In the genomic region with DNA sequence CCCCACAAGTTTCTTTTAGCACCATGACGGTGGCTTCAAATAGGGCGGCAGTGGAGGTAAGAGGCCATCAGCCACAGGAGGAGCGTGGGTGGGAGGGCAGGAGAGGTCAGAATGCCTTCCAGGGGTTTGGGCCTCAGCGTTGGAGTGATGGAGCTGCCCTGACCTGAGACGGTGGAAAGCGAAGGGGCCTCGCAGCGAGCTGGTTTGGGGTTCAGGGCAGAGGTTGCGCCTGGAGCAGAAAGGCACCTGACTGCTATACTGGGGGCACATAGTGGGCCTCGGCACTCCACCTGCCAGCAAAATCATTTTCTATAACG, we compare ENCODE assay signal across 8 cellular contexts. TPM values are rescaled to one million over a fixed set of nuclear protein-coding genes. Genes with fewer than 3 reads are reported as not detected.
DNase-seq lines count a peak whose midpoint lies in the region; ATAC-seq and TF ChIP-seq lines count a peak whose summit lies in the region.

No MANE protein-coding gene starts in this region.

- no peak overlapping the region for H3K18ac ChIP-seq in mesendoderm (ENCODE audit: low read length)

- peak overlapping the region; percentile 76 for H3K4me3 ChIP-seq in cardiac muscle cell
- peak overlapping the region; percentile 86 for H3K4me3 ChIP-seq in brain microvascular endothelial cell (ENCODE audit: low read depth, low read length)
- H3K4me3 ChIP-seq in mesendoderm (ENCODE audit: low read length): no peak overlapping the region
- peak overlapping the region; percentile 94 for H3K4me3 ChIP-seq in upper lobe of right lung

- peak overlapping the region; percentile 94 for H4K5ac ChIP-seq in mesendoderm (ENCODE audit: low read length)

- H3K36me3 ChIP-seq in cardiac muscle cell (no peaks in the 10 kb centered on the region), brain microvascular endothelial cell (replicated peaks) (peaks cover 2% of the 10 kb centered on the region), mesendoderm (ENCODE audit: control insufficient read depth, insufficient read depth, low read length) (no peaks in the 10 kb centered on the region), upper lobe of right lung (no peaks in the 10 kb centered on the region)

- peak overlapping the region; percentile 38 for H3K4me2 ChIP-seq in mesendoderm (ENCODE audit: low read length)

- no peak overlapping the region for H2BK15ac ChIP-seq in mesendoderm (replicated peaks; ENCODE audit: low read depth)

- H2AK5ac ChIP-seq in mesendoderm (ENCODE audit: low read length): peak overlapping the region; percentile 93

- H3K27me3 ChIP-seq in cardiac muscle cell (no peaks in the 10 kb centered on the region), brain microvascular endothelial cell (replicated peaks) (no peaks in the 10 kb centered on the region), mesendoderm (ENCODE audit: insufficient read depth, low read length, poor library complexity) (no peaks in the 10 kb centered on the region), upper lobe of right lung (no peaks in the 10 kb centered on the region)

- no peak overlapping the region for H3K4ac ChIP-seq in mesendoderm (ENCODE audit: low read depth, low read length)

- H3K27ac ChIP-seq in cardiac muscle cell (peak overlapping the region; percentile 71), brain microvascular endothelial cell (peak overlapping the region; percentile 87), mesendoderm (ENCODE audit: low read depth, low read length) (no peak overlapping the region), upper lobe of right lung (peak overlapping the region; percentile 91)

- peak overlapping the region; percentile 47 for H3K9ac ChIP-seq in mesendoderm (ENCODE audit: low read length)

- no peak for DNase-seq in cardiac muscle cell (ENCODE audit: low read depth in 1 of 2, low spot score in 1 of 2)
- DNase-seq in left cardiac atrium: no peak
- no peak for DNase-seq in brain microvascular endothelial cell
- no peak for DNase-seq in mesendoderm
- DNase-seq in upper lobe of right lung: no peak
- no peak for DNase-seq in NCI-H187 treated with DMSO at 0.1 percent for 48 hours (lab: John Stamatoyannopoulos, UW)
- DNase-seq in AG08395 (ENCODE audit: low spot score): no peak
- DNase-seq in AG08396 (ENCODE audit: low spot score): no peak

- in situ Hi-C loops in brain microvascular endothelial cell (cut with HindIII; ENCODE audit: low pct_ligation_motif_present, low sequenced_read_pairs): no loop called here

- TF ChIP-seq CTCF in cardiac muscle cell (IDR thresholded peaks at IDR 0.05; ENCODE audit: low read depth, low read length): no peak
- TF ChIP-seq CTCF in brain microvascular endothelial cell (IDR thresholded peaks at IDR 0.05; ENCODE audit: low read depth, low read length, missing control alignments): no peak
- no peak for TF ChIP-seq CTCF in upper lobe of right lung (IDR thresholded peaks at IDR 0.05)

- H3K9me3 ChIP-seq in cardiac muscle cell (ENCODE audit: low read depth): no peaks in the 10 kb centered on the region
- no peaks in the 10 kb centered on the region for H3K9me3 ChIP-seq in upper lobe of right lung

- no CpG with 5 or more reads among the region's 11 CpGs for WGBS in mesendoderm (ENCODE audit: extremely low coverage, insufficient coverage, low lambda C conversion rate)

- H3K23ac ChIP-seq in mesendoderm (ENCODE audit: low read length): no peak overlapping the region

- H3K4me1 ChIP-seq in cardiac muscle cell (ENCODE audit: low read depth): peaks cover 13% of the 10 kb centered on the region
- peaks cover 10% of the 10 kb centered on the region for H3K4me1 ChIP-seq in mesendoderm (ENCODE audit: control insufficient read depth, low read depth, low read length)
- H3K4me1 ChIP-seq in upper lobe of right lung: peaks cover 22% of the 10 kb centered on the region

- H4K8ac ChIP-seq in mesendoderm (ENCODE audit: low read depth, low read length): peak overlapping the region; percentile 66

- intact Hi-C loops in left cardiac atrium (cut with DNase I): loop anchor here in 1 of 2 donors (10.0 kb wide), 1 partner anchor 90 kb away; a partner anchor contains a TSS
- intact Hi-C loops in upper lobe of right lung (cut with DNase I): no loop called here

- peaks cover 36% of the 10 kb centered on the region for H3K79me2 ChIP-seq in mesendoderm (ENCODE audit: control insufficient read depth, insufficient read depth, low read length)

- no peak overlapping the region for H2BK120ac ChIP-seq in mesendoderm (ENCODE audit: low read depth, low read length)

- peak overlapping the region; percentile 80 for H3K56ac ChIP-seq in mesendoderm (ENCODE audit: low read length)

- H2BK5ac ChIP-seq in mesendoderm (ENCODE audit: low read length): no peak overlapping the region

- H3K79me1 ChIP-seq in mesendoderm (ENCODE audit: low read length): peaks cover 16% of the 10 kb centered on the region

- no peak for ATAC-seq in left cardiac atrium
- no peak for ATAC-seq in upper lobe of right lung

RNA-seq across cellular contexts. Expression of a gene that starts 0.4 kb away (rescaled TPM):
- total RNA-seq in cardiac muscle cell (32.8 and 36.8 TPM in 2 replicates), left cardiac atrium (10 to 100 TPM; 23.7 to 27.0 TPM), upper lobe of right lung (32.2 TPM)
- polyA plus RNA-seq in cardiac muscle cell: 40.7 and 48.9 TPM in 2 replicates
- polyA plus RNA-seq in mesendoderm (2013, experiment 1 of 2): 22.1 TPM
- 22.1 TPM for polyA plus RNA-seq in mesendoderm (2013, experiment 2 of 2)

RNA-seq across cellular contexts. Expression of a gene that starts 53.4 kb away (rescaled TPM):
- total RNA-seq in cardiac muscle cell (22.4 and 30.8 TPM in 2 replicates), left cardiac atrium (10 to 100 TPM; 12.7 to 24.3 TPM), upper lobe of right lung (52.4 TPM)
- polyA plus RNA-seq in cardiac muscle cell: 14.0 and 20.0 TPM in 2 replicates
- 30.9 TPM for polyA plus RNA-seq in mesendoderm (2013, experiment 1 of 2)
- polyA plus RNA-seq in mesendoderm (2013, experiment 2 of 2): 30.6 TPM
